14 cellular contexts compared by ENCODE assay signal in the genomic region with DNA sequence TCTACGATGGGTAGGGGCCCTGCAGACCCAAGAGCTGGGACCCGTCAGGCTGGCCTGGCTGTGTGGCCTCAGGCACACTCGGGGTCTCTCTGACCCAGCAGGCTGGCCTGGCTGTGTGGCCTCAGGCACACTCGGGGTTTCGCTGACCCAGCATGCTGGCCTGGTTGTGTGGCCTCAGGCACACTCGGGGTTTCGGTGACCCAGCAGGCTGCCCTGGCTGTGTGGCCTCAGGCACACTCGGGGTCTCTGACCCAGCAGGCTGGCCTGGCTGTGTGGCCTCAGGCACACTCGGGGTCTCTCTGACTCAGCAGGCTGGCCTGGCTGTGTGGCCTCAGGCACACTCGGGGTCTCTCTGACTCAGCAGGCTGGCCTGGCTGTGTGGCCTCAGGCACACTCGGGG. TPM values are rescaled to one million over a fixed set of nuclear protein-coding genes. Genes with fewer than 3 reads are reported as not detected.
"Had no signal": no experiment of that assay in that cellular context is flagged by ENCODE, and none has a peak within 500 bp of the region (broad histone marks: within the 10 kb centered on the region; RNA-seq: fewer than 3 reads in every experiment).

No MANE protein-coding gene starts in this region.

RNA-seq across cellular contexts. Expression of a gene that starts 34.3 kb away (rescaled TPM):
- total RNA-seq: activated naive CD4-positive, alpha-beta T cell treated with anti-CD3 and anti-CD28 coated beads for 36 hours; activated naive CD4-positive, alpha-beta T cell treated with anti-CD3 and anti-CD28 coated beads, Interleukin-2, amount 50 U/mL, for 72 hours; activated naive CD8-positive, alpha-beta T cell treated with anti-CD3 and anti-CD28 coated beads for 36 hours; activated naive CD8-positive, alpha-beta T cell treated with anti-CD3 and anti-CD28 coated beads, Interleukin-2, amount 10 ng/mL, durations not matched to agents 7 days and 5 days; activated T-cell treated with anti-CD3 and anti-CD28 coated beads, Interleukin-2, amount 50 U/mL, for 4 hours; activated T-helper 1 cell treated with anti-CD3 and anti-CD28 coated beads, Interleukin-12 subunit alpha, Interleukin-12 subunit beta, Interleukin-2, Interleukin-4 antibody, amounts not matched to agents 30 ng/mL and 10 ng/mL and 1 ng/mL, durations not matched to agents 14 hours and 24 hours and 36 hours; activated T-helper 17 cell treated with anti-CD3 and anti-CD28 coated beads, Interleukin-2, amount 50 U/mL, for 72 hours; activated T-helper 2 cell treated with anti-CD3 and anti-CD28 coated beads, Interferon-gamma antibody, Interleukin-2, Interleukin-4, amounts not matched to agents 10 μg/mL and 5 μg/mL and 100 μg/mL, durations not matched to agents 14 hours and 24 hours and 36 hours; ascending aorta; astrocyte; body of pancreas; bronchial epithelial cell; cardiac muscle cell; cardiac septum had no signal

RNA-seq across cellular contexts. Expression of a gene that starts 37.9 kb away (rescaled TPM):
- total RNA-seq: bronchial epithelial cell had no signal

RNA-seq across cellular contexts. Expression of a gene that starts 39.2 kb away (rescaled TPM):
- total RNA-seq: activated naive CD4-positive, alpha-beta T cell treated with anti-CD3 and anti-CD28 coated beads for 36 hours; activated naive CD8-positive, alpha-beta T cell treated with anti-CD3 and anti-CD28 coated beads for 36 hours; activated naive CD8-positive, alpha-beta T cell treated with anti-CD3 and anti-CD28 coated beads, Interleukin-2, amount 10 ng/mL, durations not matched to agents 7 days and 5 days; activated T-helper 1 cell treated with anti-CD3 and anti-CD28 coated beads, Interleukin-12 subunit alpha, Interleukin-12 subunit beta, Interleukin-2, Interleukin-4 antibody, amounts not matched to agents 30 ng/mL and 10 ng/mL and 1 ng/mL, durations not matched to agents 14 hours and 24 hours and 36 hours; activated T-helper 17 cell treated with anti-CD3 and anti-CD28 coated beads, Interleukin-2, amount 50 U/mL, for 72 hours; activated T-helper 2 cell treated with anti-CD3 and anti-CD28 coated beads, Interferon-gamma antibody, Interleukin-2, Interleukin-4, amounts not matched to agents 10 μg/mL and 5 μg/mL and 100 μg/mL, durations not matched to agents 14 hours and 24 hours and 36 hours; ascending aorta; astrocyte; bronchial epithelial cell; cardiac muscle cell had no signal
- polyA plus RNA-seq: cardiac muscle cell had no signal

RNA-seq across cellular contexts. Expression of a gene that starts 49.7 kb away (rescaled TPM):
- total RNA-seq: activated naive CD4-positive, alpha-beta T cell treated with anti-CD3 and anti-CD28 coated beads for 36 hours; activated naive CD8-positive, alpha-beta T cell treated with anti-CD3 and anti-CD28 coated beads for 36 hours; activated naive CD8-positive, alpha-beta T cell treated with anti-CD3 and anti-CD28 coated beads, Interleukin-2, amount 10 ng/mL, durations not matched to agents 7 days and 5 days; activated T-helper 1 cell treated with anti-CD3 and anti-CD28 coated beads, Interleukin-12 subunit alpha, Interleukin-12 subunit beta, Interleukin-2, Interleukin-4 antibody, amounts not matched to agents 30 ng/mL and 10 ng/mL and 1 ng/mL, durations not matched to agents 14 hours and 24 hours and 36 hours; activated T-helper 2 cell treated with anti-CD3 and anti-CD28 coated beads, Interferon-gamma antibody, Interleukin-2, Interleukin-4, amounts not matched to agents 10 μg/mL and 5 μg/mL and 100 μg/mL, durations not matched to agents 14 hours and 24 hours and 36 hours; astrocyte; bronchial epithelial cell; cardiac muscle cell had no signal
- polyA plus RNA-seq: cardiac muscle cell had no signal
